In genomic region chr20:45119556-45120266, GRCh38 we compare ENCODE assay signal across 33 cellular contexts. TPM values are rescaled to one million over a fixed set of nuclear protein-coding genes. Genes with fewer than 3 reads are reported as not detected.
"Had no signal": no experiment of that assay in that cellular context is flagged by ENCODE, and none has a peak within 500 bp of the region (broad histone marks: within the 10 kb centered on the region; RNA-seq: fewer than 3 reads in every experiment).

No MANE protein-coding gene starts in this region.

- DNase-seq: natural killer cell; occipital lobe; ovary; posterior cingulate gyrus; psoas muscle; right cardiac atrium; spleen; stimulated activated CD4-positive, alpha-beta T cell treated with anti-CD3 and anti-CD28 coated beads, Interleukin-12 subunit alpha, Interleukin-12 subunit beta, amount 100 ng/mL, for 4 hours; stimulated activated CD4-positive, alpha-beta T cell treated with anti-CD3 and anti-CD28 coated beads, Interleukin-1b, Interleukin-23, amount 100 ng/mL, for 48 hours; stimulated activated CD4-positive, alpha-beta T cell treated with anti-CD3 and anti-CD28 coated beads, Interleukin-4, amount 100 ng/mL, for 1 hour; stimulated activated CD4-positive, alpha-beta T cell treated with anti-CD3 and anti-CD28 coated beads, Interleukin-4, amount 100 ng/mL, for 4 hours; stimulated activated CD8-positive, alpha-beta memory T cell treated with anti-CD3 and anti-CD28 coated beads, Interleukin-4, amount 100 ng/mL, for 48 hours; stimulated activated naive CD4-positive, alpha-beta T cell; stimulated activated naive CD8-positive, alpha-beta T cell treated with anti-CD3 and anti-CD28 coated beads, Interleukin-15, amount 100 ng/mL, for 72 hours; stimulated activated naive CD8-positive, alpha-beta T cell treated with anti-CD3 and anti-CD28 coated beads, Interleukin-15, Interleukin-2, amounts not matched to agents 100 U/mL and 50 U/mL, for 24 hours; substantia nigra; testis; tibial artery; transverse colon; upper lobe of right lung; uterus had no signal

- H3K27me3 ChIP-seq: neural progenitor cell, ovary, testis, upper lobe of right lung, uterus had no signal

- H3K36me3 ChIP-seq: neural progenitor cell, ovary, spleen, suprapubic skin, tibial artery, transverse colon, upper lobe of right lung, uterus had no signal

- H3K4me2 ChIP-seq: neural progenitor cell, smooth muscle cell had no signal

- H3K4me1 ChIP-seq: neural progenitor cell, parathyroid adenoma, psoas muscle, spleen, testis, tibial artery, upper lobe of right lung, uterus had no signal

- H3K79me2 ChIP-seq: parathyroid adenoma had no signal

- H3K9ac ChIP-seq: neural progenitor cell, parathyroid adenoma had no signal

- H3K9me3 ChIP-seq: ovary, psoas muscle, spleen, suprapubic skin, testis, tibial artery, transverse colon, upper lobe of right lung, uterus had no signal

- H3K27ac ChIP-seq: neural progenitor cell, ovary, parathyroid adenoma, psoas muscle, skin epidermis, spleen, suprapubic skin, testis, tibial artery, transverse colon, upper lobe of right lung, uterus had no signal

- H3K4me3 ChIP-seq: neural progenitor cell, ovary, psoas muscle, skin epidermis, smooth muscle cell, spleen, suprapubic skin, testis, tibial artery, transverse colon, upper lobe of right lung, uterus had no signal

- H2AFZ ChIP-seq: neural progenitor cell, parathyroid adenoma had no signal

- ATAC-seq: natural killer cell; psoas muscle; right cardiac atrium; sciatic nerve; stimulated activated memory B cell treated with anti-CD40 and anti-IgM and Interleukin-4, amounts not matched to agents 10 μg/mL and 1 μg/mL and 100 μg/mL, for 72 hours; stimulated activated naive CD8-positive, alpha-beta T cell treated with anti-CD3 and anti-CD28 coated beads, Interleukin-15, amount 100 ng/mL, for 72 hours; stimulated activated naive CD8-positive, alpha-beta T cell treated with anti-CD3 and anti-CD28 coated beads, Interleukin-15, Interleukin-2, amounts not matched to agents 100 U/mL and 50 U/mL, for 24 hours; upper lobe of right lung had no signal

RNA-seq across cellular contexts. Expression of gene WFDC12, which starts 4.6 kb away (rescaled TPM):
- total RNA-seq: natural killer cell, occipital lobe, osteoblast, ovary, progenitor cell of endocrine pancreas, psoas muscle, renal cortical epithelial cell, right cardiac atrium, sciatic nerve, smooth muscle cell, spleen, testis, urinary bladder, uterus had no signal
- polyA plus RNA-seq: neural cell, ovary, psoas muscle, right cardiac atrium, smooth muscle cell, spleen, urinary bladder had no signal

RNA-seq across cellular contexts. Expression of gene WFDC5, which starts 4.7 kb away (rescaled TPM):
- total RNA-seq: natural killer cell, occipital lobe, osteoblast, ovary, progenitor cell of endocrine pancreas, psoas muscle, renal cortical epithelial cell, right cardiac atrium, sciatic nerve, smooth muscle cell, spleen, transverse colon, uterus had no signal
- polyA plus RNA-seq: neural cell, ovary, psoas muscle, right cardiac atrium, smooth muscle cell, spleen had no signal

RNA-seq across cellular contexts. Expression of gene KCNS1, which starts 18.8 kb away (rescaled TPM):
- total RNA-seq: natural killer cell, ovary, psoas muscle, sciatic nerve, spleen had no signal
- polyA plus RNA-seq: neural cell had no signal

RNA-seq across cellular contexts. Expression of gene PI3, which starts 55.0 kb away (rescaled TPM):
- total RNA-seq: occipital lobe, osteoblast, progenitor cell of endocrine pancreas, right cardiac atrium, smooth muscle cell, urinary bladder, uterus had no signal
- polyA plus RNA-seq: right cardiac atrium, smooth muscle cell, urinary bladder had no signal
